ENCODE assay signal across 1 cellular context in genomic region chr16:86740817-86741799, GRCh38.
TF ChIP-seq lines count a peak whose summit lies in the region.

No MANE protein-coding gene starts in this region.

TF ChIP-seq in K562, 482 proteins besides CTCF, POLR2A, EP300 and RAD21 (continued from another document):
- TF ChIP-seq PKNOX1 (IDR thresholded peaks at IDR 0.05), result peak; percentile 73
- TF ChIP-seq ZNF354B (CRISPR knock-in tag; IDR thresholded peaks at IDR 0.05), result no peak
- TF ChIP-seq ATF6 (CRISPR knock-in tag; IDR thresholded peaks at IDR 0.05), result no peak
